In genomic region chr1:223842784-223843183, GRCh38 we compare ENCODE assay signal across 11 cellular contexts. TPM values are rescaled to one million over a fixed set of nuclear protein-coding genes. Genes with fewer than 3 reads are reported as not detected.
DNase-seq lines count a peak whose midpoint lies in the region; ATAC-seq, FAIRE-seq and TF ChIP-seq lines count a peak whose summit lies in the region.
"Had no signal": no experiment of that assay in that cellular context is flagged by ENCODE, and none has a peak within 500 bp of the region (broad histone marks: within the 10 kb centered on the region; RNA-seq: fewer than 3 reads in every experiment).

No MANE protein-coding gene starts in this region.

- CTCF ChIA-PET in HepG2 (lab: Yijun Ruan, JAX; ENCODE audit: low intra/inter-chr PET ratio, low total read pairs): no interaction called here

- no peak overlapping the region for H3K27ac ChIP-seq in liver (ENCODE audit: low read depth in 1 of 2, low read length in 2 of 2)
- no peak overlapping the region for H3K27ac ChIP-seq in HepG2 (ENCODE audit: extremely low read length, insufficient read depth, low read length)
- H3K27ac ChIP-seq in tibial artery: peak overlapping the region; percentile 37 to 99
- no peak overlapping the region for H3K27ac ChIP-seq in Peyer's patch
- H3K27ac ChIP-seq: left ventricle myocardium inferior, skin epidermis had no signal

- TF ChIP-seq POLR2A in HepG2 (IDR thresholded peaks at IDR 0.05; ENCODE audit: insufficient read depth in 1 of 2, low read depth in 2 of 2, low read length in 2 of 2): no peak
- TF ChIP-seq POLR2A in Peyer's patch (IDR thresholded peaks at IDR 0.05): no peak

- H3K9ac ChIP-seq in liver (ENCODE audit: low read depth in 1 of 2, low read length in 2 of 2): no peak overlapping the region
- H3K9ac ChIP-seq in HepG2 (ENCODE audit: insufficient read depth, low read depth, low read length): no peak overlapping the region
- H3K9ac ChIP-seq in endocrine pancreas (ENCODE audit: control insufficient read depth, insufficient read depth, low read length): no peak overlapping the region

- in situ Hi-C loops in HepG2 (cut with HindIII; ENCODE audit: extremely low pct_ligation_motif_present, low pct_unique_long_range_greater_than_20kb): no loop called here

- POLR2A ChIA-PET in HepG2 (lab: Yijun Ruan, JAX): no interaction called here

- no peaks in the 10 kb centered on the region for H3K27me3 ChIP-seq in liver (ENCODE audit: control insufficient read depth in 4 of 4, insufficient read depth in 4 of 4, low read length in 3 of 4)
- H3K27me3 ChIP-seq in HepG2 (ENCODE audit: control insufficient read depth in 1 of 2, insufficient read depth in 2 of 2, low read length in 2 of 2): no peaks in the 10 kb centered on the region; a peak in 1 of 5 replicates
- H3K27me3 ChIP-seq in endocrine pancreas (ENCODE audit: control insufficient read depth, insufficient read depth, low read length): no peaks in the 10 kb centered on the region
- no peaks in the 10 kb centered on the region for H3K27me3 ChIP-seq in tibial artery
- H3K27me3 ChIP-seq in Peyer's patch: no peaks in the 10 kb centered on the region

- FAIRE-seq in HepG2 (lab: Jason Lieb, UNC): no peak

- WGBS in liver: 39% methylated on average over 2 of the region's 2 CpGs
- WGBS in HepG2 (ENCODE audit: low lambda C conversion rate): 90% methylated on average over 2 of the region's 2 CpGs

- intact Hi-C loops in HepG2 (cut with micrococcal nuclease; ENCODE audit: unreplicated experiment): loop anchor here (10.0 kb wide), 2 partner anchors 138 to 492 kb away; partner anchors contain the start of gene NVL
- intact Hi-C loops in tibial artery (cut with DNase I; ENCODE audit: low total_unique reads): no loop called here

- H4K20me1 ChIP-seq in HepG2 (ENCODE audit: insufficient read depth, low read length): peaks cover 8% of the 10 kb centered on the region; the same call in 1 of the 2 replicates

- H3K9me3 ChIP-seq in liver (ENCODE audit: control insufficient read depth in 4 of 4, low read length in 3 of 4) (no peaks in the 10 kb centered on the region), HepG2 (ENCODE audit: low read length) (no peaks in the 10 kb centered on the region), endocrine pancreas (ENCODE audit: control insufficient read depth, low read length) (no peaks in the 10 kb centered on the region), tibial artery (no peaks in the 10 kb centered on the region), Peyer's patch (no peaks in the 10 kb centered on the region)
- H3K9me3 ChIP-seq: left ventricle myocardium inferior had no signal

- TF ChIP-seq RAD21 in liver (IDR thresholded peaks at IDR 0.05) (no peak), HepG2 (CRISPR knock-in tag; IDR thresholded peaks at IDR 0.05) (no peak)

- H2AFZ ChIP-seq in HepG2 (ENCODE audit: low read length): no peak overlapping the region

- H3K4me1 ChIP-seq in liver (ENCODE audit: control insufficient read depth in 4 of 4, insufficient read depth in 4 of 4, low read length in 3 of 4) (peaks cover 4 to 20% (median 6%) of the 10 kb centered on the region in 4 donors), HepG2 (ENCODE audit: insufficient read depth, low read length) (peaks cover 37% of the 10 kb centered on the region), endocrine pancreas (ENCODE audit: control insufficient read depth, insufficient read depth, low read length) (peaks cover 20% of the 10 kb centered on the region), tibial artery (peaks cover 0 to 72% (median 25%) of the 10 kb centered on the region in 4 donors), Peyer's patch (peaks cover 0 to 35% (median 4%) of the 10 kb centered on the region in 4 donors)

- H3K4me2 ChIP-seq in HepG2 (ENCODE audit: low read depth, low read length): no peak overlapping the region

- ATAC-seq in HepG2 (no peak), GM21825 (IDR thresholded peaks at IDR 0.05; ENCODE audit: unreplicated experiment) (no peak), GM21367 (IDR thresholded peaks at IDR 0.05; ENCODE audit: unreplicated experiment) (no peak)

- TF ChIP-seq CTCF in liver (IDR thresholded peaks at IDR 0.05; ENCODE audit: low read depth, low read length, missing input control): no peak
- no peak for TF ChIP-seq CTCF in HepG2 (CRISPR knock-in tag; IDR thresholded peaks at IDR 0.05)
- no peak for TF ChIP-seq CTCF in tibial artery (IDR thresholded peaks at IDR 0.05)
- no peak for TF ChIP-seq CTCF in Peyer's patch (IDR thresholded peaks at IDR 0.05)

- peaks cover 66% of the 10 kb centered on the region for H3K79me2 ChIP-seq in HepG2 (ENCODE audit: insufficient read depth, low read length)

- no peaks in the 10 kb centered on the region for H3K36me3 ChIP-seq in liver (ENCODE audit: control insufficient read depth in 4 of 4, insufficient read depth in 3 of 4, low read depth in 1 of 4, low read length in 3 of 4)
- H3K36me3 ChIP-seq in HepG2 (replicated peaks in 1 of 2; ENCODE audit: control insufficient read depth in 1 of 2, insufficient read depth in 2 of 2, low read length in 2 of 2): no peaks in the 10 kb centered on the region
- no peaks in the 10 kb centered on the region for H3K36me3 ChIP-seq in endocrine pancreas (ENCODE audit: control insufficient read depth, insufficient read depth, low read length)
- H3K36me3 ChIP-seq in tibial artery: no peaks in the 10 kb centered on the region
- no peaks in the 10 kb centered on the region for H3K36me3 ChIP-seq in Peyer's patch
- H3K36me3 ChIP-seq: left ventricle myocardium inferior had no signal

- BruUV-seq in HepG2 (replicated peaks; lab: Mats Ljungman, UMichigan): no TSS peak

- peak overlapping the region in 1 of 3 donors; percentile 18 for H3K4me3 ChIP-seq in liver (ENCODE audit: low read depth in 1 of 3, low read length in 3 of 3)
- H3K4me3 ChIP-seq in HepG2 (replicated peaks in 1 of 3; ENCODE audit: insufficient read depth in 1 of 3, low read depth in 2 of 3, low read length in 3 of 3): no peak overlapping the region
- H3K4me3 ChIP-seq in endocrine pancreas (ENCODE audit: control insufficient read depth, insufficient read depth, low read length): peak overlapping the region; percentile 26
- H3K4me3 ChIP-seq in tibial artery: peak overlapping the region in 1 of 2 donors; percentile 3
- H3K4me3 ChIP-seq in Peyer's patch: no peak overlapping the region
- H3K4me3 ChIP-seq: left ventricle myocardium inferior, skin epidermis had no signal

- no peak for TF ChIP-seq EP300 in HepG2 (IDR thresholded peaks at IDR 0.05; ENCODE audit: low read depth in 2 of 2, low read length in 2 of 2)
- TF ChIP-seq EP300 in HepG2 (CRISPR knock-in tag; IDR thresholded peaks at IDR 0.05; ENCODE audit: borderline replicate concordance): no peak

- DNase-seq in HepG2 (ENCODE audit: low spot score) (no peak), NCI-H2227 treated with DMSO at 0.1 percent for 48 hours (lab: John Stamatoyannopoulos, UW) (peak; percentile 82), tibial artery (no peak), Peyer's patch (no peak)
- DNase-seq: activated CD8-positive, alpha-beta memory T cell treated with anti-CD3 and anti-CD28 coated beads, Interleukin-2, amount 50 U/mL, for 4 hours; left ventricle myocardium inferior had no signal

TF ChIP-seq in liver, 16 proteins besides CTCF, POLR2A, EP300 and RAD21 (continues in another document):
- peak; percentile 15 for TF ChIP-seq YY1 (IDR thresholded peaks at IDR 0.05)
- TF ChIP-seq RXRA (IDR thresholded peaks at IDR 0.05): no peak
- no peak for TF ChIP-seq GABPA (IDR thresholded peaks at IDR 0.05 in 1 of 2, conservative IDR thresholded peaks at IDR 0.05 in 1 of 2)

TF ChIP-seq in HepG2, 621 proteins besides CTCF, POLR2A, EP300 and RAD21 (continues in another document):
- no peak for TF ChIP-seq ZSCAN30 (CRISPR knock-in tag; IDR thresholded peaks at IDR 0.05)
- TF ChIP-seq IRF1 (CRISPR knock-in tag; IDR thresholded peaks at IDR 0.05; ENCODE audit: low read depth): no peak
- no peak for TF ChIP-seq ELF4 (CRISPR knock-in tag; IDR thresholded peaks at IDR 0.05; ENCODE audit: borderline replicate concordance)

RNA-seq across cellular contexts. Expression of gene TP53BP2, which starts 3.0 kb away (rescaled TPM):
- total RNA-seq in liver (10 to 100 TPM; 20.7 to 26.8 TPM), HepG2 (2016; rRNA removed; fragmentation: Illumina TruSeq; extraction: Trizol) (14.0 and 15.0 TPM in 2 replicates), Peyer's patch (100 to 1,000 TPM in 1 of 4 donors, 10 to 100 TPM in 3; 31.7 to 196 (median 58.2) TPM)
- polyA plus RNA-seq in liver (1 to 10 TPM; 3.9 to 5.3 TPM), HepG2 (2011; rRNA removed) (8.3 and 10.0 TPM in 2 replicates)
- 6.3 and 7.0 TPM in 2 replicates for total RNA-seq in HepG2 (2016; cell fraction: cytosol; rRNA removed; fragmentation: Illumina TruSeq; extraction: Trizol; ENCODE audit: low read depth)
- total RNA-seq in HepG2 (2016; cell fraction: insoluble cytoplasmic fraction; rRNA removed; fragmentation: Illumina TruSeq; extraction: Trizol): 13.6 and 14.3 TPM in 2 replicates
- total RNA-seq in HepG2 (2016; cell fraction: membrane; rRNA removed; fragmentation: Illumina TruSeq; extraction: Trizol): 6.1 TPM in 2 replicates
- total RNA-seq in HepG2 (2016; cell fraction: nucleus; rRNA removed; fragmentation: Illumina TruSeq; extraction: Trizol): 20.9 and 22.7 TPM in 2 replicates
- 5.0 and 6.9 TPM in 2 replicates for polyA plus RNA-seq in HepG2 (2011; cell fraction: cytosol; rRNA removed)
- 8.2 and 8.4 TPM in 2 replicates for polyA plus RNA-seq in HepG2 (2011; cell fraction: nucleus; rRNA removed)
- 8.0 and 8.5 TPM in 2 replicates for polyA plus RNA-seq in HepG2 (2012)
- polyA plus RNA-seq in HepG2 (2016; cell fraction: cytosol; fragmentation: Illumina TruSeq; extraction: Trizol; ENCODE audit: low read depth): 0.60 and 0.93 TPM in 2 replicates
- polyA plus RNA-seq in HepG2 (2016; cell fraction: insoluble cytoplasmic fraction; fragmentation: Illumina TruSeq; extraction: Trizol; ENCODE audit: low read depth): 15.4 and 16.4 TPM in 2 replicates
- polyA plus RNA-seq in HepG2 (2016; cell fraction: membrane; fragmentation: Illumina TruSeq; extraction: Trizol; ENCODE audit: low read depth): 2.4 and 2.5 TPM in 2 replicates
- 17.1 and 18.0 TPM in 2 replicates for polyA plus RNA-seq in HepG2 (2016; cell fraction: nucleus; fragmentation: Illumina TruSeq; extraction: Trizol; ENCODE audit: insufficient read depth, low read depth)
- polyA minus RNA-seq in HepG2 (2011; rRNA and poly(A)+ RNA removed; ENCODE audit: low replicate concordance): 27.0 and 42.8 TPM in 2 replicates
- polyA minus RNA-seq in HepG2 (2011; cell fraction: cytosol; rRNA and poly(A)+ RNA removed): 10.3 and 11.3 TPM in 2 replicates
- 55.9 and 63.6 TPM in 2 replicates for polyA minus RNA-seq in HepG2 (2011; cell fraction: nucleus; rRNA and poly(A)+ RNA removed)

Comparison
In these comparisons a context has a peak if more than half of its experiments do, and no peak if none do; other contexts are left out.
1. H3K27ac ChIP-seq: peak in tibial artery (2 of 2); none in liver (0 of 2), HepG2 (single experiment) and Peyer's patch (0 of 4).